ENCODE assay signal across 12 cellular contexts in genomic region chr5:150464554-150465012, GRCh38. TPM values are rescaled to one million over a fixed set of nuclear protein-coding genes. Genes with fewer than 3 reads are reported as not detected.
DNase-seq lines count a peak whose midpoint lies in the region; ATAC-seq and TF ChIP-seq lines count a peak whose summit lies in the region.
"Had no signal": no experiment of that assay in that cellular context is flagged by ENCODE, and none has a peak within 500 bp of the region (broad histone marks: within the 10 kb centered on the region; RNA-seq: fewer than 3 reads in every experiment).

No MANE protein-coding gene starts in this region.

- H3K36me3 ChIP-seq in ACC112 (ENCODE audit: insufficient read depth, low read length) = no peaks in the 10 kb centered on the region
- no peaks in the 10 kb centered on the region for H3K36me3 ChIP-seq in left ventricle myocardium inferior
- H3K36me3 ChIP-seq in neuronal stem cell (replicated peaks in 1 of 2; ENCODE audit: control insufficient read depth in 2 of 2, insufficient read depth in 2 of 2, low read length in 2 of 2) = no peaks in the 10 kb centered on the region
- H3K36me3 ChIP-seq: neural progenitor cell had no signal

- CTCF ChIA-PET in WTC11 (lab: Charles Lee) = interaction anchor here (0.6 to 2.3 kb wide), 16 partner anchors 8 to 236 kb away, joined by 3 to 20 read pairs (median 3); partner anchors contain the start of genes RBM22 and RPS14

- H3K27ac ChIP-seq in ACC112 (ENCODE audit: low read depth, low read length) (no peak overlapping the region), left ventricle myocardium inferior (replicated peaks) (peak overlapping the region; percentile 85), neuronal stem cell (replicated peaks; ENCODE audit: low read length) (no peak overlapping the region)
- H3K27ac ChIP-seq: neural progenitor cell had no signal

- WGBS in neuronal stem cell (ENCODE audit: extremely low coverage in 2 of 2, insufficient read length in 2 of 2, insufficient replicate concordance in 1 of 2), 2 donors = no CpG with 5 or more reads among the region's 6 CpGs

- no peaks in the 10 kb centered on the region for H3K79me1 ChIP-seq in neuronal stem cell (ENCODE audit: low read depth, low read length)

- no peak overlapping the region for H3K23ac ChIP-seq in neuronal stem cell (ENCODE audit: low read depth, low read length, poor library complexity)

- intact Hi-C loops in left ventricle myocardium inferior (cut with micrococcal nuclease) = no loop called here

- no peak overlapping the region for H2BK120ac ChIP-seq in neuronal stem cell (ENCODE audit: low read depth, low read length)

- no peak overlapping the region for H3K4me2 ChIP-seq in neuronal stem cell (ENCODE audit: insufficient read depth, low read length, poor library complexity, severe bottlenecking)
- H3K4me2 ChIP-seq: neural progenitor cell had no signal

- H3K4me3 Mint-ChIP-seq in WTC11 = no peak overlapping the region
- H3K4me3 Mint-ChIP-seq: neural progenitor cell had no signal

- no peak overlapping the region for H3K9ac ChIP-seq in neuronal stem cell (ENCODE audit: low read depth, low read length, poor library complexity)
- H3K9ac ChIP-seq: neural progenitor cell had no signal

- TF ChIP-seq CTCF in WTC11 (IDR thresholded peaks at IDR 0.05) (no peak), left ventricle myocardium inferior (IDR thresholded peaks at IDR 0.05; ENCODE audit: borderline replicate concordance) (no peak)

- H2BK15ac ChIP-seq in neuronal stem cell (ENCODE audit: low read length) = no peak overlapping the region

- no peaks in the 10 kb centered on the region for H3K9me3 Mint-ChIP-seq in WTC11
- H3K9me3 Mint-ChIP-seq: neural progenitor cell had no signal

- no peak overlapping the region for H2AK5ac ChIP-seq in neuronal stem cell (ENCODE audit: low read depth, low read length)

- POLR2A ChIA-PET in WTC11 (lab: Charles Lee) = interaction anchor here (1.1 to 1.7 kb wide), 3 partner anchors 22 to 236 kb away, joined by 3 to 4 read pairs (median 3); partner anchors contain the start of gene RBM22

- H2BK5ac ChIP-seq in neuronal stem cell (ENCODE audit: low read length) = no peak overlapping the region

- H3K9me3 ChIP-seq in left ventricle myocardium inferior (replicated peaks) (no peaks in the 10 kb centered on the region), neuronal stem cell (replicated peaks in 1 of 2; ENCODE audit: control insufficient read depth in 2 of 2, insufficient read depth in 1 of 2, low read depth in 1 of 2, low read length in 2 of 2) (no peaks in the 10 kb centered on the region)

- H3K79me2 ChIP-seq in ACC112 (ENCODE audit: control insufficient read depth, insufficient read depth, low read length, unreplicated experiment) = no peaks in the 10 kb centered on the region

- H3K4me3 ChIP-seq in ACC112 (ENCODE audit: low read depth, low read length) (no peak overlapping the region), left ventricle myocardium inferior (no peak overlapping the region), neuronal stem cell (ENCODE audit: low read length in 2 of 2) (no peak overlapping the region)
- H3K4me3 ChIP-seq: neural progenitor cell had no signal

- DNase-seq in WTC11 (ENCODE audit: low spot score) (no peak), left ventricle myocardium inferior (no peak), neuronal stem cell (ENCODE audit: low spot score) (no peak), HuH-7.5 (ENCODE audit: low spot score) (no peak), EL (no peak)
- DNase-seq: ACHN; activated CD4-positive, CD25-positive, alpha-beta regulatory T cell; DMS79 treated with DMSO at 0.1 percent for 48 hours had no signal

- no peak overlapping the region for H4K91ac ChIP-seq in neuronal stem cell (ENCODE audit: low read depth, low read length, poor library complexity)

- peak overlapping the region; percentile 88 for H2AFZ ChIP-seq in ACC112 (ENCODE audit: low read length, unreplicated experiment)
- H2AFZ ChIP-seq in neuronal stem cell (ENCODE audit: low read length) = peak overlapping the region; percentile 74
- H2AFZ ChIP-seq: neural progenitor cell had no signal

- H3K27me3 ChIP-seq in ACC112 (ENCODE audit: insufficient read depth, low read length) (no peaks in the 10 kb centered on the region), left ventricle myocardium inferior (ENCODE audit: low read depth) (no peaks in the 10 kb centered on the region), neuronal stem cell (ENCODE audit: control insufficient read depth in 3 of 3, insufficient read depth in 3 of 3, low read depth in 1 of 3, low read length in 3 of 3) (no peaks in the 10 kb centered on the region)
- H3K27me3 ChIP-seq: neural progenitor cell had no signal

- H3K14ac ChIP-seq in neuronal stem cell (ENCODE audit: low read length) = no peak overlapping the region

- H3K36me3 Mint-ChIP-seq in WTC11 = no peaks in the 10 kb centered on the region
- H3K36me3 Mint-ChIP-seq: neural progenitor cell had no signal

- H3K27me3 Mint-ChIP-seq in WTC11 (ENCODE audit: low read depth) = no peaks in the 10 kb centered on the region

- H4K8ac ChIP-seq in neuronal stem cell (ENCODE audit: low read depth, low read length) = no peak overlapping the region

- H3K4me1 Mint-ChIP-seq in WTC11 = peaks cover 45% of the 10 kb centered on the region

- no peak overlapping the region for H3K18ac ChIP-seq in neuronal stem cell (ENCODE audit: low read length)

- no peak overlapping the region for H3K4ac ChIP-seq in neuronal stem cell (ENCODE audit: low read length)

- peak; percentile 66 for ATAC-seq in WTC11
- no peak for ATAC-seq in activated CD4-positive, CD25-positive, alpha-beta regulatory T cell treated with anti-CD3 and anti-CD28 coated beads, Interleukin-2, amount 50 U/mL, for 24 hours
- no peak for ATAC-seq in GM19351 (IDR thresholded peaks at IDR 0.05; ENCODE audit: unreplicated experiment)

- H3K4me1 ChIP-seq in ACC112 (ENCODE audit: control insufficient read depth, insufficient read depth, low read length, unreplicated experiment) (peaks cover 14% of the 10 kb centered on the region), left ventricle myocardium inferior (peaks cover 28% of the 10 kb centered on the region), neuronal stem cell (ENCODE audit: control insufficient read depth in 2 of 2, insufficient read depth in 1 of 2, low read depth in 1 of 2, low read length in 2 of 2) (peaks cover 6 to 11% of the 10 kb centered on the region in 2 donors)

- peak overlapping the region; percentile 68; the same call in 1 of the 2 replicates for H3K27ac Mint-ChIP-seq in WTC11
- H3K27ac Mint-ChIP-seq: neural progenitor cell had no signal

- no peak overlapping the region for H2BK12ac ChIP-seq in neuronal stem cell (ENCODE audit: low read length)

TF ChIP-seq in WTC11, 78 proteins besides CTCF, POLR2A, EP300 and RAD21 (continues in another document):
- TF ChIP-seq IRF1 (CRISPR knock-in tag; IDR thresholded peaks at IDR 0.05) (no peak), MXD4 (CRISPR knock-in tag; IDR thresholded peaks at IDR 0.05; ENCODE audit: borderline replicate concordance) (no peak), CREM (CRISPR knock-in tag; IDR thresholded peaks at IDR 0.05) (no peak), NR3C1 (CRISPR knock-in tag; conservative IDR thresholded peaks at IDR 0.05; ENCODE audit: low read depth) (no peak), NFATC4 (CRISPR knock-in tag; IDR thresholded peaks at IDR 0.05) (no peak), RELA (CRISPR knock-in tag; IDR thresholded peaks at IDR 0.05; ENCODE audit: borderline replicate concordance) (no peak), ELF4 (CRISPR knock-in tag; IDR thresholded peaks at IDR 0.05; ENCODE audit: low read depth) (no peak), ESRRA (CRISPR knock-in tag; IDR thresholded peaks at IDR 0.05; ENCODE audit: borderline replicate concordance) (no peak), USF1 (CRISPR knock-in tag; IDR thresholded peaks at IDR 0.05) (no peak), SMAD4 (CRISPR knock-in tag; IDR thresholded peaks at IDR 0.05) (no peak), ATF6 (CRISPR knock-in tag; IDR thresholded peaks at IDR 0.05) (no peak), IRF2 (CRISPR knock-in tag; IDR thresholded peaks at IDR 0.05; ENCODE audit: borderline replicate concordance, low read depth) (no peak)

RNA-seq across cellular contexts. Expression of gene RPS14, which starts 15.0 kb away (rescaled TPM):
- 2,564 to 2,814 TPM (median 2,812 TPM) in 3 replicates for total RNA-seq in WTC11 (2021)
- total RNA-seq in left ventricle myocardium inferior = 1,202 TPM
- 5,106 TPM for polyA plus RNA-seq in neuronal stem cell (2013, experiment 1 of 2)
- polyA plus RNA-seq in neuronal stem cell (2013, experiment 2 of 2) = 5,095 TPM

RNA-seq across cellular contexts. Expression of gene NDST1, which starts 43.3 kb away (rescaled TPM):
- total RNA-seq in WTC11 (2021) (58.1 to 69.9 TPM (median 61.5 TPM) in 3 replicates), left ventricle myocardium inferior (58.9 TPM)
- polyA plus RNA-seq in neuronal stem cell (2013, experiment 1 of 2) = 27.1 TPM
- 25.9 TPM for polyA plus RNA-seq in neuronal stem cell (2013, experiment 2 of 2)

RNA-seq across cellular contexts. Expression of gene CD74, which starts 51.9 kb away (rescaled TPM):
- total RNA-seq in WTC11 (2021) (28.2 to 47.6 TPM (median 44.3 TPM) in 3 replicates), left ventricle myocardium inferior (251 TPM)
- 61.0 TPM for polyA plus RNA-seq in neuronal stem cell (2013, experiment 1 of 2)
- polyA plus RNA-seq in neuronal stem cell (2013, experiment 2 of 2) = 61.3 TPM
